Comparison of ENCODE assay signal across 11 cellular contexts in the genomic region with DNA sequence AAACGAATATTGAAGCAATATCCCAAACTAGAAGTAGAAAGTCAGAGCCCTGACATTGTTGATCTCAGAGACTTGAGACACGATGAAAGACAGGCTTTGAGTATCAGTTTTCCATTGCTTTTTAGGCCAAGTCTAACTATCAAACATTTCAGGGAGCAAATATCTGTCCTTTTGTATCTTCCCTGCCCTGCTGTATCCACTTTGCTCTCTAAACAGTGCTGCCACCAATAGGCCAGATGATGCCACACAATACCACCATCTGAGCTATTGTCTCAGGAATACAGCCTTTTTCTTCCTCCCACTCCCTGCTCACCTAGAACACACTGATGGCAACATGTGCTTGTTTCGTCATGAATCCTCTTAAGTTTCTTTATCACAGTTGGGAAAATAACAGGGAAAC.
DNase-seq lines count a peak whose midpoint lies in the region; ATAC-seq, FAIRE-seq and TF ChIP-seq lines count a peak whose summit lies in the region.
"Had no signal": no experiment of that assay in that cellular context is flagged by ENCODE, and none has a peak within 500 bp of the region (broad histone marks: within the 10 kb centered on the region; RNA-seq: fewer than 3 reads in every experiment).

No MANE protein-coding gene starts in this region.

- ATAC-seq in Panc1 (no peak), GM18517 (IDR thresholded peaks at IDR 0.05; ENCODE audit: unreplicated experiment) (no peak), HG02885 (IDR thresholded peaks at IDR 0.05; ENCODE audit: poor library complexity, unreplicated experiment) (no peak), GM18520 (IDR thresholded peaks at IDR 0.05; ENCODE audit: unreplicated experiment) (no peak)
- ATAC-seq: activated naive CD4-positive, alpha-beta T cell treated with anti-CD3 and anti-CD28 coated beads, Interleukin-2, amount 50 U/mL, for 72 hours had no signal

- H3K27me3 Mint-ChIP-seq in activated naive CD8-positive, alpha-beta T cell treated with anti-CD3 and anti-CD28 coated beads for 36 hours = no peaks in the 10 kb centered on the region

- no peak overlapping the region for H3K27ac Mint-ChIP-seq in activated naive CD8-positive, alpha-beta T cell treated with anti-CD3 and anti-CD28 coated beads for 36 hours
- H3K27ac Mint-ChIP-seq: activated naive CD4-positive, alpha-beta T cell treated with anti-CD3 and anti-CD28 coated beads, Interleukin-2, amount 50 U/mL, for 72 hours; memory B cell had no signal

- no peak overlapping the region for H3K4me2 ChIP-seq in keratinocyte (ENCODE audit: control insufficient read depth, extremely low read depth, insufficient read depth, low read depth, low read length)

- no peaks in the 10 kb centered on the region for H3K4me1 Mint-ChIP-seq in activated naive CD8-positive, alpha-beta T cell treated with anti-CD3 and anti-CD28 coated beads for 36 hours
- H3K4me1 Mint-ChIP-seq: memory B cell had no signal

- POLR2A ChIA-PET in Panc1 (lab: Charles Lee) = no interaction called here

- no peaks in the 10 kb centered on the region for H3K36me3 Mint-ChIP-seq in activated naive CD8-positive, alpha-beta T cell treated with anti-CD3 and anti-CD28 coated beads for 36 hours
- H3K36me3 Mint-ChIP-seq: activated naive CD4-positive, alpha-beta T cell treated with anti-CD3 and anti-CD28 coated beads, Interleukin-2, amount 50 U/mL, for 72 hours; memory B cell had no signal

- H3K9me1 ChIP-seq in keratinocyte (ENCODE audit: control insufficient read depth, extremely low read depth, insufficient read depth, low read length) = no peaks in the 10 kb centered on the region

- CTCF ChIA-PET in Panc1 (lab: Charles Lee) = interaction anchor here (0.5 to 0.6 kb wide), 2 partner anchors 25 to 93 kb away, joined by 3 to 4 read pairs; no protein-coding TSS in a partner anchor

- H3K4me3 Mint-ChIP-seq in activated naive CD8-positive, alpha-beta T cell treated with anti-CD3 and anti-CD28 coated beads for 36 hours = no peak overlapping the region
- H3K4me3 Mint-ChIP-seq: memory B cell had no signal

- H3K27ac ChIP-seq in Panc1 (ENCODE audit: low read length) (no peak overlapping the region), keratinocyte (ENCODE audit: control insufficient read depth, insufficient read depth, low read length) (no peak overlapping the region)

- H3K27me3 ChIP-seq in BE2C = no peaks in the 10 kb centered on the region
- H3K27me3 ChIP-seq in HAP-1 (ENCODE audit: low read depth) = no peaks in the 10 kb centered on the region
- no peaks in the 10 kb centered on the region for H3K27me3 ChIP-seq in Panc1 (ENCODE audit: control insufficient read depth, insufficient read depth, low read length)
- no peaks in the 10 kb centered on the region for H3K27me3 ChIP-seq in keratinocyte (ENCODE audit: control insufficient read depth, extremely low read depth, insufficient read depth, low read length)

- H2AFZ ChIP-seq in keratinocyte (ENCODE audit: control insufficient read depth, low read length) = no peak overlapping the region

- H3K9me3 Mint-ChIP-seq in activated naive CD8-positive, alpha-beta T cell treated with anti-CD3 and anti-CD28 coated beads for 36 hours = no peaks in the 10 kb centered on the region

- no peak overlapping the region for H3K9ac ChIP-seq in keratinocyte (ENCODE audit: control insufficient read depth, extremely low read depth, insufficient read depth, low read length)

- peak; percentile 84 for FAIRE-seq in keratinocyte (lab: Jason Lieb, UNC)

- DNase-seq in BE2C (no peak), HAP-1 (ENCODE audit: low spot score in 2 of 2) (peak; percentile 28 to 47), Panc1 (ENCODE audit: low read depth, low spot score) (no peak), keratinocyte (ENCODE audit: low read depth, low spot score) (no peak)
- no peak for DNase-seq in activated naive CD8-positive, alpha-beta T cell treated with anti-CD3 and anti-CD28 coated beads for 36 hours
- DNase-seq: NCI-H1436 had no signal

- dilution Hi-C loops in keratinocyte (cut with MboI; ENCODE audit: extremely low pct_ligation_motif_present, low sequenced_read_pairs) = no loop called here

- in situ Hi-C loops in HAP-1 (cut with MboI; ENCODE audit: low sequenced_read_pairs) = no loop called here
- in situ Hi-C loops in Panc1 (cut with HindIII; ENCODE audit: low pct_unique_long_range_greater_than_20kb, low sequenced_read_pairs) = no loop called here

- no peaks in the 10 kb centered on the region for H3K79me2 ChIP-seq in keratinocyte (ENCODE audit: control insufficient read depth, insufficient read depth, low read length)

- H3K4me3 ChIP-seq in BE2C (ENCODE audit: low read depth, low read length) (no peak overlapping the region), HAP-1 (no peak overlapping the region), Panc1 (ENCODE audit: low read depth in 2 of 2, low read length in 2 of 2) (no peak overlapping the region), keratinocyte (ENCODE audit: control insufficient read depth in 2 of 3, extremely low read depth in 1 of 3, insufficient read depth in 2 of 3, low read depth in 1 of 3, low read length in 3 of 3) (no peak overlapping the region)

- TF ChIP-seq CTCF in BE2C (IDR thresholded peaks at IDR 0.05; ENCODE audit: low read depth, low read length) (peak; percentile 41), Panc1 (IDR thresholded peaks at IDR 0.05) (peak; percentile 48), keratinocyte (optimal IDR thresholded peaks at IDR 0.05 in 1 of 3, IDR thresholded peaks at IDR 0.05 in 1 of 3, conservative IDR thresholded peaks at IDR 0.05 in 1 of 3; ENCODE audit: extremely low read depth in 1 of 3, insufficient read depth in 2 of 3, low read length in 3 of 3) (peak; percentile 60 to 80 (median 62))

- BruUV-seq in Panc1 (replicated peaks; lab: Mats Ljungman, UMichigan) = no TSS peak

- H3K4me1 ChIP-seq in BE2C = no peaks in the 10 kb centered on the region
- H3K4me1 ChIP-seq in HAP-1 = no peaks in the 10 kb centered on the region
- H3K4me1 ChIP-seq in Panc1 (ENCODE audit: control insufficient read depth, insufficient read depth, low read length) = no peaks in the 10 kb centered on the region
- no peaks in the 10 kb centered on the region for H3K4me1 ChIP-seq in keratinocyte (ENCODE audit: control insufficient read depth, extremely low read depth, insufficient read depth, low read length)

- no peaks in the 10 kb centered on the region for H3K9me3 ChIP-seq in BE2C
- H3K9me3 ChIP-seq in HAP-1 = no peaks in the 10 kb centered on the region
- no peaks in the 10 kb centered on the region for H3K9me3 ChIP-seq in Panc1 (ENCODE audit: control insufficient read depth, insufficient read depth, low read depth, low read length)
- H3K9me3 ChIP-seq in keratinocyte (ENCODE audit: control insufficient read depth, low read depth, low read length) = no peaks in the 10 kb centered on the region

- no peaks in the 10 kb centered on the region for H4K20me1 ChIP-seq in keratinocyte (ENCODE audit: control insufficient read depth, extremely low read depth, insufficient read depth, low read length)

- intact Hi-C loops in Panc1 (cut with micrococcal nuclease; ENCODE audit: unreplicated experiment) = no loop called here

- H3K36me3 ChIP-seq in BE2C (no peaks in the 10 kb centered on the region), HAP-1 (replicated peaks) (no peaks in the 10 kb centered on the region), Panc1 (ENCODE audit: control insufficient read depth, insufficient read depth, low read length) (no peaks in the 10 kb centered on the region), keratinocyte (ENCODE audit: control insufficient read depth in 2 of 2, extremely low read depth in 1 of 2, insufficient read depth in 2 of 2, low read length in 2 of 2) (no peaks in the 10 kb centered on the region)

Comparison
In these comparisons a context has a peak if more than half of its experiments do, and no peak if none do; other contexts are left out.
1. DNase-seq: peak in HAP-1 (2 of 2); none in BE2C (single experiment), Panc1 (single experiment), keratinocyte (single experiment) and activated naive CD8-positive, alpha-beta T cell treated with anti-CD3 and anti-CD28 coated beads for 36 hours (single experiment).
2. Peak in every context shown above with its lines, with median percentiles within 50 percentile points of each other: CTCF ChIP-seq.